ENCODE assay signal across 19 cellular contexts in the genomic region with DNA sequence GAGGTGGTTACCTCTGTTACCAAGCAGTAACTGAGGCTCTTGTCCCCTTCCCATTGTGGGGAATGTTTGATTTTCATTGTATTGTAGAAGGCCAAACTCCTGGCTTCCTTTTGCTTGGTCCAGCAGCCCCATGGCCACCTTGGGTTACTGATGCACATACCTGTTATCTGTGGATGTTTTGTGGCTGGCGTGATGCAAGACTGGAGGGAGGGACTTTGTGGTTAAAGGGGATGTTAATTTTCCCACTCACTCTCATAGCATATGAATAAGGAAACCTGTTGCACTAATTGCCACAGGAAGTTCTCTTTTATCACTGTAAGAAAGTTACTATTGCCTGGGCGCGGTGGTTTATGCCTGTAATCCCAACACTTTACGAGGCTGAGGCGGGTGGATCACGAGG.
DNase-seq lines count a peak whose midpoint lies in the region; ATAC-seq, FAIRE-seq and TF ChIP-seq lines count a peak whose summit lies in the region.
"Had no signal": no experiment of that assay in that cellular context is flagged by ENCODE, and none has a peak within 500 bp of the region (broad histone marks: within the 10 kb centered on the region; RNA-seq: fewer than 3 reads in every experiment).

No MANE protein-coding gene starts in this region.

- H3K27me3 Mint-ChIP-seq in GM23338 (ENCODE audit: insufficient read depth, low read depth, poor library complexity) = peaks cover 1% of the 10 kb centered on the region
- peaks cover 0 to 6% of the 10 kb centered on the region in 2 donors for H3K27me3 Mint-ChIP-seq in natural killer cell (ENCODE audit: low read depth in 2 of 2)

- H3K9ac ChIP-seq in H1 (replicated peaks in 1 of 4; ENCODE audit: extremely low read depth in 1 of 4, low read depth in 3 of 4, low read length in 3 of 4) (no peak overlapping the region), iPS-20b (ENCODE audit: low read depth, low read length) (peak overlapping the region; percentile 6; the same call in 1 of the 2 replicates)
- H3K9ac ChIP-seq: BLaER1 had no signal

- intact Hi-C loops in natural killer cell (cut with micrococcal nuclease) (no loop called here), cardiac septum (cut with DNase I) (no loop called here)

- H4K20me1 ChIP-seq in GM23338 (replicated peaks; ENCODE audit: insufficient read depth) (no peaks in the 10 kb centered on the region), H1 (replicated peaks in 1 of 2; ENCODE audit: control insufficient read depth in 1 of 2, insufficient read depth in 2 of 2, low read length in 2 of 2) (no peaks in the 10 kb centered on the region)
- H4K20me1 ChIP-seq: BLaER1 had no signal

- H4K91ac ChIP-seq in H1 (replicated peaks; ENCODE audit: insufficient read length, low read length) = no peak overlapping the region

- no peak overlapping the region for H3K4ac ChIP-seq in H1 (replicated peaks; ENCODE audit: insufficient read length, low read depth, low read length)

- H3K9me3 Mint-ChIP-seq in GM23338 (peaks cover 77% of the 10 kb centered on the region), natural killer cell (peaks cover 0 to 2% of the 10 kb centered on the region in 2 donors)

- H3K27ac Mint-ChIP-seq in GM23338 = peak overlapping the region; percentile 58; the same call in 1 of the 2 replicates
- no peak overlapping the region for H3K27ac Mint-ChIP-seq in natural killer cell
- H3K27ac Mint-ChIP-seq: CD14-positive monocyte; CD4-positive, alpha-beta memory T cell; IgD-negative memory B cell had no signal

- H3K9me2 ChIP-seq in GM23338 (ENCODE audit: insufficient read depth) = no peaks in the 10 kb centered on the region; the same call in 1 of the 2 replicates

- no peaks in the 10 kb centered on the region for H3K36me3 ChIP-seq in GM23338 (ENCODE audit: insufficient read depth)
- no peaks in the 10 kb centered on the region for H3K36me3 ChIP-seq in H1 (ENCODE audit: control insufficient read depth in 2 of 4, insufficient read depth in 4 of 4, low read length in 3 of 4)
- H3K36me3 ChIP-seq in iPS-20b (ENCODE audit: insufficient read depth, low read depth, low read length) = no peaks in the 10 kb centered on the region
- H3K36me3 ChIP-seq: BLaER1 had no signal

- no peak for TF ChIP-seq CTCF in GM23338 (conservative IDR thresholded peaks at IDR 0.05; ENCODE audit: low read depth in 2 of 2)
- no peak for TF ChIP-seq CTCF in NB4 (IDR thresholded peaks at IDR 0.05; ENCODE audit: low read depth, low read length)
- TF ChIP-seq CTCF in H1 (IDR thresholded peaks at IDR 0.05; ENCODE audit: control extremely low read depth in 1 of 3, insufficient read depth in 1 of 3, low read depth in 1 of 3, low read length in 3 of 3) = no peak
- TF ChIP-seq CTCF in natural killer cell (IDR thresholded peaks at IDR 0.05) = no peak

- H2AFZ ChIP-seq in GM23338 (no peak overlapping the region), H1 (ENCODE audit: low read length) (peak overlapping the region; percentile 82; the same call in 1 of the 2 replicates)

- no peak for TF ChIP-seq EP300 in H1 (IDR thresholded peaks at IDR 0.05; ENCODE audit: borderline replicate concordance in 1 of 2, low read depth in 2 of 2, low read length in 2 of 2)

- CTCF ChIA-PET in H1 (lab: Charles Lee; ENCODE audit: partially characterized antibody) = interaction anchor here (0.7 to 1.0 kb wide), 2 partner anchors 18 to 31 kb away, joined by 3 read pairs; no protein-coding TSS in a partner anchor

- H3K4me3 ChIP-seq in GM23338 = no peak overlapping the region
- H3K4me3 ChIP-seq in NB4 (ENCODE audit: low read depth, low read length) = no peak overlapping the region
- no peak overlapping the region for H3K4me3 ChIP-seq in H1 (ENCODE audit: extremely low read depth in 1 of 4, insufficient read depth in 2 of 4, low read depth in 3 of 4, low read length in 4 of 4)
- no peak overlapping the region for H3K4me3 ChIP-seq in iPS-20b (ENCODE audit: low read length)
- H3K4me3 ChIP-seq: BLaER1, GM12878 had no signal

- no peaks in the 10 kb centered on the region for H3K23me2 ChIP-seq in H1 (ENCODE audit: low read depth, low read length)

- WGBS in H1 (ENCODE audit: extremely low coverage in 1 of 2, insufficient coverage in 1 of 2, insufficient read length in 1 of 2, insufficient replicate concordance in 2 of 2, low coverage in 1 of 2, low lambda C conversion rate in 2 of 2, missing lambda C conversion rate in 1 of 2), 2 experiments = 70% methylated on average over 6 of the region's 6 CpGs; no CpG with 5 or more reads in 1 of the 2 experiments

- H2BK120ac ChIP-seq in H1 (replicated peaks; ENCODE audit: low read depth, low read length) = no peak overlapping the region

- TF ChIP-seq POLR2A in NB4 (IDR thresholded peaks at IDR 0.05; ENCODE audit: extremely low read depth, insufficient read length) (no peak), H1 (IDR thresholded peaks at IDR 0.05; ENCODE audit: control extremely low read depth in 1 of 2, low read depth in 2 of 2, low read length in 2 of 2) (no peak)

- H2BK5ac ChIP-seq in H1 (ENCODE audit: low read depth, low read length) = peak overlapping the region; percentile 83; the same call in 1 of the 2 replicates

- H3K27ac ChIP-seq in GM23338 (ENCODE audit: low read depth) (0 out of 2 replicates have a peak overlapping the region, but pooled peaks have one; percentile 59), H1 (ENCODE audit: low read depth, low read length) (no peak overlapping the region), iPS-20b (ENCODE audit: low read length) (no peak overlapping the region)
- H3K27ac ChIP-seq: BLaER1 had no signal

- H3K27me3 ChIP-seq in GM23338 (ENCODE audit: insufficient read depth) (no peaks in the 10 kb centered on the region), H1 (replicated peaks in 1 of 4; ENCODE audit: control insufficient read depth in 3 of 4, extremely low read depth in 1 of 4, insufficient read depth in 3 of 4, low read length in 3 of 4) (no peaks in the 10 kb centered on the region), iPS-20b (ENCODE audit: insufficient read depth, low read length) (no peaks in the 10 kb centered on the region)
- H3K27me3 ChIP-seq: BLaER1 had no signal

- no peak overlapping the region for H3K14ac ChIP-seq in H1 (ENCODE audit: insufficient read length)

- no peak for TF ChIP-seq RAD21 in H1 (IDR thresholded peaks at IDR 0.05 in 1 of 2, conservative IDR thresholded peaks at IDR 0.05 in 1 of 2; ENCODE audit: low read depth in 2 of 2, low read length in 2 of 2)

- H3K4me3 Mint-ChIP-seq in GM23338 = no peak overlapping the region
- H3K4me3 Mint-ChIP-seq in natural killer cell = no peak overlapping the region
- H3K4me3 Mint-ChIP-seq: CD14-positive monocyte, IgD-negative memory B cell had no signal

- H3K23ac ChIP-seq in H1 (ENCODE audit: insufficient read length) = no peak overlapping the region

- H3K79me1 ChIP-seq in H1 (ENCODE audit: low read depth, low read length) = no peaks in the 10 kb centered on the region

- no peak for ATAC-seq in GM23338
- no peak for ATAC-seq in natural killer cell
- ATAC-seq: GM12878, HCT116, HepG2 had no signal

- H4K5ac ChIP-seq in H1 (ENCODE audit: insufficient read length, low read depth, low read length) = no peak overlapping the region

- H3K36me3 Mint-ChIP-seq in GM23338 (ENCODE audit: low read depth) (no peaks in the 10 kb centered on the region; the same call in 1 of the 3 replicates), natural killer cell (no peaks in the 10 kb centered on the region)
- H3K36me3 Mint-ChIP-seq: CD14-positive monocyte; CD4-positive, alpha-beta memory T cell; IgD-negative memory B cell had no signal

- H3K4me1 Mint-ChIP-seq in GM23338 = peaks cover 10% of the 10 kb centered on the region; the same call in 2 of the 3 replicates
- no peaks in the 10 kb centered on the region for H3K4me1 Mint-ChIP-seq in natural killer cell
- H3K4me1 Mint-ChIP-seq: CD14-positive monocyte; CD4-positive, alpha-beta memory T cell; IgD-negative memory B cell had no signal

- H3K18ac ChIP-seq in H1 (ENCODE audit: extremely low read depth, low read length) = no peak overlapping the region

- H3K56ac ChIP-seq in H1 (replicated peaks; ENCODE audit: insufficient read length, low read depth, low read length) = no peak overlapping the region

- H3K79me2 ChIP-seq in GM23338 (replicated peaks; ENCODE audit: insufficient read depth) (no peaks in the 10 kb centered on the region), H1 (ENCODE audit: control insufficient read depth in 1 of 2, insufficient read depth in 2 of 2, low read length in 2 of 2) (no peaks in the 10 kb centered on the region)

- H2AK5ac ChIP-seq in H1 (ENCODE audit: low read depth, low read length) = peak overlapping the region; percentile 6; the same call in 1 of the 2 replicates

- H2BK15ac ChIP-seq in H1 (ENCODE audit: low read length) = no peak overlapping the region

- no peaks in the 10 kb centered on the region for H3K4me1 ChIP-seq in GM23338 (ENCODE audit: insufficient read depth)
- peaks cover 0 to 2% (median 0%) of the 10 kb centered on the region in 4 experiments; a peak in 2 of 7 replicates for H3K4me1 ChIP-seq in H1 (replicated peaks in 1 of 4; ENCODE audit: control insufficient read depth in 3 of 4, insufficient read depth in 4 of 4, low read length in 3 of 4)
- H3K4me1 ChIP-seq in iPS-20b (ENCODE audit: insufficient read depth, low read length) = no peaks in the 10 kb centered on the region
- H3K4me1 ChIP-seq: BLaER1 had no signal

- H2BK20ac ChIP-seq in H1 (ENCODE audit: low read length) = peak overlapping the region; percentile 80; the same call in 1 of the 2 replicates

- peak overlapping the region; percentile 43; the same call in 1 of the 2 replicates for H2BK12ac ChIP-seq in H1 (ENCODE audit: low read depth, low read length)

- H3K9me3 ChIP-seq in H1 (ENCODE audit: insufficient read depth in 2 of 2, low read depth in 1 of 2, low read length in 1 of 2) (no peaks in the 10 kb centered on the region), iPS-20b (ENCODE audit: insufficient read depth, low read depth, low read length) (no peaks in the 10 kb centered on the region)
- H3K9me3 ChIP-seq: BLaER1 had no signal

- H3F3A ChIP-seq in GM23338 (replicated peaks; ENCODE audit: low read depth) = no peaks in the 10 kb centered on the region

- peak; percentile 10 for DNase-seq in GM23338 (ENCODE audit: low spot score)
- peak; percentile 0 for DNase-seq in NB4 (ENCODE audit: low read depth)
- DNase-seq in H1 (ENCODE audit: low read depth in 1 of 2, low spot score in 2 of 2) = no peak
- no peak for DNase-seq in natural killer cell
- no peak for DNase-seq in cardiac septum (ENCODE audit: low spot score)
- DNase-seq in EL = no peak
- DNase-seq in NCI-H526 (lab: John Stamatoyannopoulos, UW) = no peak
- DNase-seq: 8988T; CD4-positive, alpha-beta memory T cell; DMS153; DMS79 had no signal

- H3K4me2 ChIP-seq in GM23338 = no peak overlapping the region
- no peak overlapping the region for H3K4me2 ChIP-seq in H1 (ENCODE audit: insufficient read depth in 1 of 2, low read depth in 2 of 2, low read length in 2 of 2)
- H3K4me2 ChIP-seq: BLaER1 had no signal

- POLR2A ChIA-PET in H1 (lab: Charles Lee; ENCODE audit: partially characterized antibody) = no interaction called here

- no peak overlapping the region for H4K8ac ChIP-seq in H1 (ENCODE audit: extremely low read depth, insufficient read depth, low read length)

- no peak for FAIRE-seq in H1 (lab: Jason Lieb, UNC)
- FAIRE-seq: GM12878, H54, HepG2 had no signal

TF ChIP-seq in GM23338, 12 proteins besides CTCF, POLR2A, EP300 and RAD21 (continues in another document):
- no peak for TF ChIP-seq ZNF331 (CRISPR knock-in tag; IDR thresholded peaks at IDR 0.05; ENCODE audit: low read depth)

TF ChIP-seq in H1, 55 proteins besides CTCF, POLR2A, EP300 and RAD21 (continues in another document):
- no peak for TF ChIP-seq CBX8 (IDR thresholded peaks at IDR 0.05; ENCODE audit: borderline replicate concordance, low read depth, low read length)

Comparison
In these comparisons a context has a peak if more than half of its experiments do, and no peak if none do; other contexts are left out.
1. DNase-seq: peak in GM23338 (single experiment) and NB4 (single experiment); none in H1 (0 of 2), natural killer cell (single experiment), cardiac septum (single experiment), EL (single experiment) and NCI-H526 (0 of 2).